In the genomic region with DNA sequence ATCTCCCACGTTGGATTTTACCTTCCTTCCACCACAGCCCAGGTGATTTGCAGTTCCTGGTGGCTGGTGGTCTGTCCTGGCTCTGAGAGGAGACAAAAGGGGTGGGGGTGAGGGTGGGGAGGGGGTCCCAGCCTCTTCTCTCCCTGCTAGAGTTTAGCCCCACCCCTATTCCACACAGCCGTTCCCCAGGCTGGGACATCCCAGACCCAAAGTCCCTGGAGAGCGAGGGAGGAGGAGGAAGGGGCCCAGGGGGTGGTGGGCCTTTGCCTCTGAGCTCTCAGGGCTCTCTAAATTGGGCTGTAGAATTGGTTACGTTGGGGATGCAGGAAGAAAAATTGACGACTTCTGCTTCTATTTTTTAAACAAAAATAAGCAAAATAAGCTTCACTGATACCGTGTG, we compare ENCODE assay signal across 31 cellular contexts.
"Had no signal": no experiment of that assay in that cellular context is flagged by ENCODE, and none has a peak within 500 bp of the region (broad histone marks: within the 10 kb centered on the region; RNA-seq: fewer than 3 reads in every experiment).

No MANE protein-coding gene starts in this region.

- H3K36me3 Mint-ChIP-seq: activated naive CD8-positive, alpha-beta T cell had no signal

- H3K4me3 Mint-ChIP-seq: activated CD8-positive, alpha-beta T cell treated with anti-CD3 and anti-CD28 coated beads for 36 hours; activated naive CD8-positive, alpha-beta T cell; activated T-cell treated with anti-CD3 and anti-CD28 coated beads, Interleukin-2, amount 50 U/mL, for 4 hours; activated T-helper 17 cell treated with anti-CD3 and anti-CD28 coated beads, Interleukin-2, amount 50 U/mL, for 72 hours; central memory CD8-positive, alpha-beta T cell; dendritic cell treated with granulocyte-macrophage colony-stimulating factor and Interleukin-4, amounts not matched to agents 40 ng/mL and 50 ng/mL, for 4 days; effector memory CD8-positive, alpha-beta T cell had no signal

- H3K4me1 ChIP-seq: esophagus squamous epithelium, gastroesophageal sphincter, heart right ventricle had no signal

- H3K27me3 ChIP-seq: brain microvascular endothelial cell, esophagus squamous epithelium, gastroesophageal sphincter, heart right ventricle had no signal

- H3K4me3 ChIP-seq: coronary artery, esophagus squamous epithelium, gastroesophageal sphincter, heart right ventricle had no signal

- H3K27me3 Mint-ChIP-seq: activated T-helper 17 cell treated with anti-CD3 and anti-CD28 coated beads, Interleukin-2, amount 50 U/mL, for 72 hours had no signal

- H3K36me3 ChIP-seq: brain microvascular endothelial cell, esophagus squamous epithelium, gastroesophageal sphincter had no signal

- FAIRE-seq: astrocyte, bronchial epithelial cell, endometrium, endothelial cell of umbilical vein had no signal

- H3K4me1 Mint-ChIP-seq: activated T-helper 17 cell treated with anti-CD3 and anti-CD28 coated beads, Interleukin-2, amount 50 U/mL, for 72 hours; central memory CD8-positive, alpha-beta T cell had no signal

- DNase-seq: activated CD4-positive, alpha-beta T cell treated with anti-CD3 and anti-CD28 coated beads for 1 hour; activated CD4-positive, alpha-beta T cell treated with anti-CD3 and anti-CD28 coated beads for 4 hours; activated CD4-positive, alpha-beta T cell treated with anti-CD3 and anti-CD28 coated beads, Interleukin-2, amount 50 U/mL, for 1 hour; activated CD4-positive, alpha-beta T cell treated with anti-CD3 and anti-CD28 coated beads, Interleukin-2, amount 50 U/mL, for 48 hours; activated CD8-positive, alpha-beta memory T cell treated with anti-CD3 and anti-CD28 coated beads for 24 hours; activated CD8-positive, alpha-beta T cell treated with anti-CD3 and anti-CD28 coated beads for 36 hours; activated effector memory CD4-positive, alpha-beta T cell treated with Interleukin-2 at 50 U/mL for 16 hours; activated gamma-delta T cell treated with Interleukin-2 at 50 U/mL for 16 hours; activated naive CD4-positive, alpha-beta T cell treated with anti-CD3 and anti-CD28 coated beads, Interleukin-2, amount 50 U/mL, for 16 hours; activated naive CD4-positive, alpha-beta T cell treated with Interleukin-2 at 50 U/mL for 16 hours; activated T-cell treated with anti-CD3 and anti-CD28 coated beads, Interleukin-2, amount 50 U/mL, for 4 hours; amniotic stem cell; anterior cingulate cortex; brain microvascular endothelial cell; effector CD4-positive, alpha-beta T cell; effector memory CD8-positive, alpha-beta T cell; esophagus squamous epithelium; foreskin melanocyte; heart right ventricle; T-helper 2 cell had no signal

- H3K27ac ChIP-seq: brain microvascular endothelial cell, coronary artery, epithelial cell of prostate, esophagus squamous epithelium, gastroesophageal sphincter, heart right ventricle had no signal

- H3K9me3 ChIP-seq: esophagus squamous epithelium, gastroesophageal sphincter, heart right ventricle had no signal

- H3K9me3 Mint-ChIP-seq: activated CD8-positive, alpha-beta T cell treated with anti-CD3 and anti-CD28 coated beads for 36 hours; activated T-cell treated with anti-CD3 and anti-CD28 coated beads, Interleukin-2, amount 50 U/mL, for 4 hours; activated T-helper 17 cell treated with anti-CD3 and anti-CD28 coated beads, Interleukin-2, amount 50 U/mL, for 72 hours; central memory CD8-positive, alpha-beta T cell; dendritic cell treated with granulocyte-macrophage colony-stimulating factor and Interleukin-4, amounts not matched to agents 40 ng/mL and 50 ng/mL, for 4 days; effector memory CD8-positive, alpha-beta T cell had no signal

- ATAC-seq: activated CD8-positive, alpha-beta T cell treated with anti-CD3 and anti-CD28 coated beads for 36 hours; activated T-cell treated with anti-CD3 and anti-CD28 coated beads, Interleukin-2, amount 50 U/mL, for 4 hours; activated T-helper 17 cell treated with anti-CD3 and anti-CD28 coated beads, Interleukin-2, amount 50 U/mL, for 72 hours; effector memory CD8-positive, alpha-beta T cell; gastroesophageal sphincter; heart right ventricle had no signal

- H3K27ac Mint-ChIP-seq: activated CD8-positive, alpha-beta T cell treated with anti-CD3 and anti-CD28 coated beads for 36 hours; activated naive CD8-positive, alpha-beta T cell; activated T-helper 17 cell treated with anti-CD3 and anti-CD28 coated beads, Interleukin-2, amount 50 U/mL, for 72 hours; dendritic cell treated with granulocyte-macrophage colony-stimulating factor and Interleukin-4, amounts not matched to agents 40 ng/mL and 50 ng/mL, for 4 days had no signal
